In the genomic region with DNA sequence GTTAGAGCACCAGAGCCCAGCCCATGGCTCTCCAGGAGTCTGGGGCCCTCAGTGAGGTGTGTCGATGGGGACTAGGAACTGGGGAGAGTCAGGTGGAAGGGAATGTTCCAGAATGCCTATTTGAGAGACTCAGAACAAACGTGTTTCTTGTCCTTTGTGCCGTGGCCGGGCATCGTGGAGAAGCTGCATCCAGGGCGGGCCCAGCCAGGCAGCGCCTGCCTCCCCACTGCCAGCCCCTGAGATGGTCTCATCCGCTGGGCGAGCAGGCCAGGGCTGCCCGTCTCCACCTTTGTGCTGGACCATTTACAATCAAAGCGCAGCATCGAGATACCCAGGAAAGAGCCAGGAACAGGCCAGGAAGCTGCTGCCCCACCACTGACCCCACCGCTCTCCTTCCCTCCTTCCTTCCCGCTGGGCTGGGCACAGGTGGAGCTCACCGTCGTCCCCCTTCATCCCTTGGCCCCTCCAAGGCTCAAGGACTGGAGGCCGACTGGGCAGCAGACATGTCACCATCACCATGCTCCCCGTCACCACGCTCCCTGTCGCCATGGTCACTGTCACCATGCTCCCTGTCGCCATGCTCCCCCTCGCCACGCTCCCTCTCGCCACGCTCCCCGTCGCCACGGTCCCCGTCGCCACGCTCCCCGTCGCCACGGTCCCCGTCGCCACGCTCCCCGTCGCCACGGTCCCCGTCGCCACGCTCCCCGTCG, we compare ENCODE assay signal across 23 cellular contexts.
A peak's percentile ranks its signal among the peaks of the same experiment; 100 is the strongest.
DNase-seq lines count a peak whose midpoint lies in the region; ATAC-seq, FAIRE-seq and TF ChIP-seq lines count a peak whose summit lies in the region.
"Had no signal": no experiment of that assay in that cellular context is flagged by ENCODE, and none has a peak within 500 bp of the region (broad histone marks: within the 10 kb centered on the region; RNA-seq: fewer than 3 reads in every experiment).

No MANE protein-coding gene starts in this region.

- no peak for ATAC-seq in Right ventricle myocardium inferior
- no peak for ATAC-seq in heart left ventricle
- ATAC-seq in right cardiac atrium: no peak
- ATAC-seq in GM19324 (IDR thresholded peaks at IDR 0.05; ENCODE audit: low FRiP score, unreplicated experiment): no peak
- no peak for ATAC-seq in GM19395 (IDR thresholded peaks at IDR 0.05; ENCODE audit: unreplicated experiment)
- ATAC-seq: A549; CD8-positive, alpha-beta T cell had no signal

- H3K4me1 ChIP-seq in heart left ventricle (peaks cover 0 to 8% (median 0%) of the 10 kb centered on the region in 12 donors), right cardiac atrium (ENCODE audit: control insufficient read depth, insufficient read depth, low read length) (no peaks in the 10 kb centered on the region), kidney (ENCODE audit: control insufficient read depth in 1 of 2, insufficient read depth in 1 of 2, low read depth in 1 of 2, low read length in 2 of 2) (no peaks in the 10 kb centered on the region), neutrophil (ENCODE audit: control insufficient read depth in 1 of 2, insufficient read depth in 1 of 2, low read depth in 1 of 2, low read length in 1 of 2) (peaks cover 45 to 48% of the 10 kb centered on the region in 2 experiments)
- H3K4me1 ChIP-seq: A549 had no signal

- H3K9ac ChIP-seq in kidney (ENCODE audit: low read length in 2 of 2): no peak overlapping the region
- H3K9ac ChIP-seq: BLaER1 treated with 17β-estradiol and CSF1 and Interleukin-3, amounts not matched to agents 10 nM and 100 nM had no signal

- H3K27ac ChIP-seq in heart left ventricle: no peak overlapping the region
- no peak overlapping the region for H3K27ac ChIP-seq in right cardiac atrium (ENCODE audit: low read length)
- no peak overlapping the region for H3K27ac ChIP-seq in kidney (ENCODE audit: low read depth in 2 of 2, low read length in 2 of 2)
- peak overlapping the region; percentile 99 for H3K27ac ChIP-seq in neutrophil
- H3K27ac ChIP-seq: 22Rv1; A549; BLaER1 treated with 17β-estradiol and CSF1 and Interleukin-3, amounts not matched to agents 10 nM and 100 nM; C4-2B had no signal

- no peak for FAIRE-seq in kidney (lab: Jason Lieb, UNC)
- FAIRE-seq: A549, D721Med, G401.6, GM12891, GM19239 had no signal

- H3K4me3 ChIP-seq in heart left ventricle (no peak overlapping the region), right cardiac atrium (ENCODE audit: low read length) (no peak overlapping the region), kidney (ENCODE audit: low read length in 2 of 2) (no peak overlapping the region), neutrophil (ENCODE audit: low read depth in 1 of 2, low read length in 1 of 2) (no peak overlapping the region)
- H3K4me3 ChIP-seq: A549; BLaER1 treated with 17β-estradiol and CSF1 and Interleukin-3, amounts not matched to agents 10 nM and 100 nM had no signal

- DNase-seq in Right ventricle myocardium inferior (ENCODE audit: missing footprints): peak; percentile 57
- DNase-seq in heart left ventricle: no peak
- peak; percentile 5 to 28 (median 10) for DNase-seq in right cardiac atrium
- no peak for DNase-seq in cardiac septum (ENCODE audit: low spot score)
- DNase-seq in kidney: peak; percentile 62
- DNase-seq: AML-193; Caco-2; Calu3; CD4-positive, alpha-beta T cell; CD8-positive, alpha-beta T cell; DMS79 treated with DMSO at 0.1 percent for 48 hours; GF-D8 had no signal

- TF ChIP-seq POLR2A in heart left ventricle (IDR thresholded peaks at IDR 0.05): no peak

- no peaks in the 10 kb centered on the region for H3K36me3 ChIP-seq in heart left ventricle
- no peaks in the 10 kb centered on the region for H3K36me3 ChIP-seq in kidney (ENCODE audit: control insufficient read depth in 1 of 2, insufficient read depth in 2 of 2, low read length in 2 of 2)
- peaks cover 8% of the 10 kb centered on the region for H3K36me3 ChIP-seq in neutrophil
- H3K36me3 ChIP-seq: BLaER1 treated with 17β-estradiol and CSF1 and Interleukin-3, amounts not matched to agents 10 nM and 100 nM had no signal

- peaks cover 0 to 13% (median 0%) of the 10 kb centered on the region in 9 donors for H3K27me3 ChIP-seq in heart left ventricle
- H3K27me3 ChIP-seq in right cardiac atrium (ENCODE audit: control insufficient read depth, insufficient read depth): no peaks in the 10 kb centered on the region
- H3K27me3 ChIP-seq in neutrophil: peaks cover 8% of the 10 kb centered on the region
- H3K27me3 ChIP-seq: BLaER1 treated with 17β-estradiol and CSF1 and Interleukin-3, amounts not matched to agents 10 nM and 100 nM had no signal

- 89 to 94% (median 94%) methylated on average over 37 to 45 of the region's 45 CpGs for WGBS in heart left ventricle, 4 donors
- 94% methylated on average over 45 of the region's 45 CpGs for WGBS in right cardiac atrium

- intact Hi-C loops in Right ventricle myocardium inferior (cut with DNase I): no loop called here
- intact Hi-C loops in heart left ventricle (cut with DNase I): no loop called here
- intact Hi-C loops in right cardiac atrium (cut with DNase I): no loop called here
- intact Hi-C loops in cardiac septum (cut with DNase I): no loop called here
- intact Hi-C loops in kidney (cut with DNase I): no loop called here

- H3K9me3 ChIP-seq in heart left ventricle: no peaks in the 10 kb centered on the region
- H3K9me3 ChIP-seq in right cardiac atrium (ENCODE audit: control insufficient read depth, low read length): no peaks in the 10 kb centered on the region
- no peaks in the 10 kb centered on the region for H3K9me3 ChIP-seq in kidney (ENCODE audit: control insufficient read depth in 1 of 2, low read length in 2 of 2)
- no peaks in the 10 kb centered on the region for H3K9me3 ChIP-seq in neutrophil
- H3K9me3 ChIP-seq: A549 had no signal

- TF ChIP-seq CTCF in heart left ventricle (IDR thresholded peaks at IDR 0.05): no peak
- no peak for TF ChIP-seq CTCF in kidney (IDR thresholded peaks at IDR 0.05; ENCODE audit: borderline replicate concordance, extremely low read depth, insufficient read depth)
- no peak for TF ChIP-seq CTCF in neutrophil (IDR thresholded peaks at IDR 0.05)

Comparison
In these comparisons a context has a peak if more than half of its experiments do, and no peak if none do; other contexts are left out.
1. DNase-seq: peak in Right ventricle myocardium inferior (single experiment), right cardiac atrium (3 of 3) and kidney (single experiment); none in heart left ventricle (0 of 5) and cardiac septum (single experiment).